1 cellular context compared by ENCODE assay signal in the genomic region with DNA sequence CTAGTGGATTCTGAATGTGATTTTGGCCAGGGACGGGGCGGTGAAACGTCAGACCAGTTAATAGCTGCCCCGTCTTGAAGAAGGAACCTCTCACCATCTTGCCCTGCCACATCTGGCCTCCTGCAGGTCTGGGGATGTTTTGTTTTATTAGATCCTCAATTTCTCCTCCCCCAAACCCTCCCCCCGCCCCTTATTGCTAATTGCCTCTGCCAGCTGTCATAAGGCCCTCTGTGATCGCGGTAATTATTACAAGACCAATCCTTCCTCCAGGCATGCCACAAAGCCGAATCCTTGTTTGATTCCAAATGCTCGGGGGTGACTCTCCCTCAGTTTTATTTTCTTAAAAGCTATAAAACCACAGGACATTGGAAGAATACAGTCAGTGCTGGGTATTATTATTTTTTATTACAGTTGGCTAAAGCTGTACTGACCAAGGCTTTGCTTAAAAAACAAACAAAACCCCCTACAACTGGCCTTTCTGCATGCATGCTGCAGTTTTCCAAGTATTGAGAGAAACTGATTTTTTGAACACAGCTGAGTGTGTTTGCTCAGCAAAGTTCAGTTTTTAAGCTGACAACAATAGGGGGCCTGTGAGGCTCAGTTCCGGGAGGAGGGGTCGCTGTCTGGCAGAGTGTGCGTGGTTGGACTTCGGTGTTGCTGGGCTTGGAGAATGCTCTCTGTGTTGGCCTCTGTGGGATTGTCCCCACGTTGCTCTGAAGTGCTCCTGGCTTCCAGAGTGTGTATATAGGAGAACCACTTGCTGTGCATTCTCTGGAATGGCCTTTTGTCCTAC.
TF ChIP-seq lines count a peak whose summit lies in the region.

No MANE protein-coding gene starts in this region.

TF ChIP-seq in HepG2, 621 proteins besides CTCF, POLR2A, EP300 and RAD21 (continued from another document and continues in another):
- no peak for TF ChIP-seq ZHX2 (IDR thresholded peaks at IDR 0.05; ENCODE audit: low read depth)
- TF ChIP-seq ZHX2 (CRISPR knock-in tag; IDR thresholded peaks at IDR 0.05; ENCODE audit: borderline replicate concordance), result no peak
- peak; percentile 73 for TF ChIP-seq ASH2L (IDR thresholded peaks at IDR 0.05; ENCODE audit: insufficient read length, low read depth, low read length)
- no peak for TF ChIP-seq CREB1 (IDR thresholded peaks at IDR 0.05)
- TF ChIP-seq CREB1 (CRISPR knock-in tag; IDR thresholded peaks at IDR 0.05), result no peak
- no peak for TF ChIP-seq ZNF570 (CRISPR knock-in tag; IDR thresholded peaks at IDR 0.05; ENCODE audit: borderline replicate concordance)
- TF ChIP-seq KAT7 (CRISPR knock-in tag; IDR thresholded peaks at IDR 0.05; ENCODE audit: borderline replicate concordance), result no peak
- no peak for TF ChIP-seq ZNF543 (CRISPR knock-in tag; IDR thresholded peaks at IDR 0.05)
- TF ChIP-seq, protein P1, sequence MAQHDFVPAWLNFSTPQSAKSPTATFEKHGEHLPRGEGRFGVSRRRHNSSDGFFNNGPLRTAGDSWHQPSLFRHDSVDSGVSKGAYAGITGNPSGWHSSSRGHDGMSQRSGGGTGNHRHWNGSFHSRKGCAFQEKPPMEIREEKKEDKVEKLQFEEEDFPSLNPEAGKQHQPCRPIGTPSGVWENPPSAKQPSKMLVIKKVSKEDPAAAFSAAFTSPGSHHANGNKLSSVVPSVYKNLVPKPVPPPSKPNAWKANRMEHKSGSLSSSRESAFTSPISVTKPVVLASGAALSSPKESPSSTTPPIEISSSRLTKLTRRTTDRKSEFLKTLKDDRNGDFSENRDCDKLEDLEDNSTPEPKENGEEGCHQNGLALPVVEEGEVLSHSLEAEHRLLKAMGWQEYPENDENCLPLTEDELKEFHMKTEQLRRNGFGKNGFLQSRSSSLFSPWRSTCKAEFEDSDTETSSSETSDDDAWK (CRISPR knock-in tag; IDR thresholded peaks at IDR 0.05), result no peak
- no peak for TF ChIP-seq MTA3 (CRISPR knock-in tag; IDR thresholded peaks at IDR 0.05)
- TF ChIP-seq PTBP1 (IDR thresholded peaks at IDR 0.05; ENCODE audit: low read depth, low read length, poor library complexity, severe bottlenecking), result no peak
- TF ChIP-seq ARNT (IDR thresholded peaks at IDR 0.05), result no peak
- TF ChIP-seq, protein P2, sequence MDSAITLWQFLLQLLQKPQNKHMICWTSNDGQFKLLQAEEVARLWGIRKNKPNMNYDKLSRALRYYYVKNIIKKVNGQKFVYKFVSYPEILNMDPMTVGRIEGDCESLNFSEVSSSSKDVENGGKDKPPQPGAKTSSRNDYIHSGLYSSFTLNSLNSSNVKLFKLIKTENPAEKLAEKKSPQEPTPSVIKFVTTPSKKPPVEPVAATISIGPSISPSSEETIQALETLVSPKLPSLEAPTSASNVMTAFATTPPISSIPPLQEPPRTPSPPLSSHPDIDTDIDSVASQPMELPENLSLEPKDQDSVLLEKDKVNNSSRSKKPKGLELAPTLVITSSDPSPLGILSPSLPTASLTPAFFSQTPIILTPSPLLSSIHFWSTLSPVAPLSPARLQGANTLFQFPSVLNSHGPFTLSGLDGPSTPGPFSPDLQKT (CRISPR knock-in tag; IDR thresholded peaks at IDR 0.05; ENCODE audit: borderline replicate concordance), result no peak
- TF ChIP-seq ZNF343 (CRISPR knock-in tag; IDR thresholded peaks at IDR 0.05), result no peak
- TF ChIP-seq ZNF703 (CRISPR knock-in tag; IDR thresholded peaks at IDR 0.05; ENCODE audit: borderline replicate concordance), result no peak
- TF ChIP-seq ZNF136 (CRISPR knock-in tag; IDR thresholded peaks at IDR 0.05; ENCODE audit: low read depth), result no peak
- TF ChIP-seq FOXP1 (IDR thresholded peaks at IDR 0.05), result no peak
- peak; percentile 67; the same call in 1 of the 2 replicates for TF ChIP-seq FOXP1 (CRISPR knock-in tag; IDR thresholded peaks at IDR 0.05)
- peak; percentile 76 for TF ChIP-seq HNF4G (IDR thresholded peaks at IDR 0.05; ENCODE audit: borderline replicate concordance, low read depth, low read length)
- no peak for TF ChIP-seq HNF4G (CRISPR knock-in tag; IDR thresholded peaks at IDR 0.05; ENCODE audit: borderline replicate concordance, low read depth)
- TF ChIP-seq, protein P3, sequence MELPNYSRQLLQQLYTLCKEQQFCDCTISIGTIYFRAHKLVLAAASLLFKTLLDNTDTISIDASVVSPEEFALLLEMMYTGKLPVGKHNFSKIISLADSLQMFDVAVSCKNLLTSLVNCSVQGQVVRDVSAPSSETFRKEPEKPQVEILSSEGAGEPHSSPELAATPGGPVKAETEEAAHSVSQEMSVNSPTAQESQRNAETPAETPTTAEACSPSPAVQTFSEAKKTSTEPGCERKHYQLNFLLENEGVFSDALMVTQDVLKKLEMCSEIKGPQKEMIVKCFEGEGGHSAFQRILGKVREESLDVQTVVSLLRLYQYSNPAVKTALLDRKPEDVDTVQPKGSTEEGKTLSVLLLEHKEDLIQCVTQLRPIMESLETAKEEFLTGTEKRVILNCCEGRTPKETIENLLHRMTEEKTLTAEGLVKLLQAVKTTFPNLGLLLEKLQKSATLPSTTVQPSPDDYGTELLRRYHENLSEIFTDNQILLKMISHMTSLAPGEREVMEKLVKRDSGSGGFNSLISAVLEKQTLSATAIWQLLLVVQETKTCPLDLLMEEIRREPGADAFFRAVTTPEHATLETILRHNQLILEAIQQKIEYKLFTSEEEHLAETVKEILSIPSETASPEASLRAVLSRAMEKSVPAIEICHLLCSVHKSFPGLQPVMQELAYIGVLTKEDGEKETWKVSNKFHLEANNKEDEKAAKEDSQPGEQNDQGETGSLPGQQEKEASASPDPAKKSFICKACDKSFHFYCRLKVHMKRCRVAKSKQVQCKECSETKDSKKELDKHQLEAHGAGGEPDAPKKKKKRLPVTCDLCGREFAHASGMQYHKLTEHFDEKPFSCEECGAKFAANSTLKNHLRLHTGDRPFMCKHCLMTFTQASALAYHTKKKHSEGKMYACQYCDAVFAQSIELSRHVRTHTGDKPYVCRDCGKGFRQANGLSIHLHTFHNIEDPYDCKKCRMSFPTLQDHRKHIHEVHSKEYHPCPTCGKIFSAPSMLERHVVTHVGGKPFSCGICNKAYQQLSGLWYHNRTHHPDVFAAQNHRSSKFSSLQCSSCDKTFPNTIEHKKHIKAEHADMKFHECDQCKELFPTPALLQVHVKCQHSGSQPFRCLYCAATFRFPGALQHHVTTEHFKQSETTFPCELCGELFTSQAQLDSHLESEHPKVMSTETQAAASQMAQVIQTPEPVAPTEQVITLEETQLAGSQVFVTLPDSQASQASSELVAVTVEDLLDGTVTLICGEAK (IDR thresholded peaks at IDR 0.05), result no peak
- TF ChIP-seq, protein P3 (CRISPR knock-in tag; IDR thresholded peaks at IDR 0.05), result no peak
- TF ChIP-seq ZFP36L1 (CRISPR knock-in tag; IDR thresholded peaks at IDR 0.05), result no peak
- TF ChIP-seq BATF2 (CRISPR knock-in tag; IDR thresholded peaks at IDR 0.05), result no peak
- TF ChIP-seq, protein P4, sequence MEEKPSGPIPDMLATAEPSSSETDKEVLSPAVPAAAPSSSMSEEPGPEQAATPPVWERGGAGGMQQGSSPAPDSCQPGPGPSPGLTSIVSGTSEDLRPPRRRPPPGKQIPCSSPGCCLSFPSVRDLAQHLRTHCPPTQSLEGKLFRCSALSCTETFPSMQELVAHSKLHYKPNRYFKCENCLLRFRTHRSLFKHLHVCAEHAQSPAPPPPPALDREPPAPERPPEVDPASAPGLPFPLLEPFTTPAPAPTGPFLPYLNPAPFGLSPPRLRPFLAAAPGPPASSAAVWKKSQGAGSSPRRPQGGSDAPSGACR (CRISPR knock-in tag; IDR thresholded peaks at IDR 0.05), result no peak
- TF ChIP-seq MYC (CRISPR knock-in tag; IDR thresholded peaks at IDR 0.05; ENCODE audit: borderline replicate concordance), result peak; percentile 68; the same call in 1 of the 2 replicates
- TF ChIP-seq MYNN (CRISPR knock-in tag; IDR thresholded peaks at IDR 0.05; ENCODE audit: low read depth), result no peak
- no peak for TF ChIP-seq ZFP90 (CRISPR knock-in tag; IDR thresholded peaks at IDR 0.05; ENCODE audit: borderline replicate concordance)
- no peak for TF ChIP-seq CENPX (CRISPR knock-in tag; IDR thresholded peaks at IDR 0.05)
- 0 out of 2 replicates have a peak, but pooled peaks have one; percentile 47 for TF ChIP-seq PPARG (CRISPR knock-in tag; conservative IDR thresholded peaks at IDR 0.05)
- TF ChIP-seq ZNF296 (CRISPR knock-in tag; conservative IDR thresholded peaks at IDR 0.05), result no peak
- TF ChIP-seq JARID2 (CRISPR knock-in tag; IDR thresholded peaks at IDR 0.05; ENCODE audit: insufficient replicate concordance), result no peak
- no peak for TF ChIP-seq KDM3A (CRISPR knock-in tag; IDR thresholded peaks at IDR 0.05; ENCODE audit: low read depth)
